In genomic region chr12:49400304-49400703, GRCh38 we compare ENCODE assay signal across 20 cellular contexts. TPM values are rescaled to one million over a fixed set of nuclear protein-coding genes. Genes with fewer than 3 reads are reported as not detected.
"Had no signal": no experiment of that assay in that cellular context is flagged by ENCODE, and none has a peak within 500 bp of the region (broad histone marks: within the 10 kb centered on the region; RNA-seq: fewer than 3 reads in every experiment).

No MANE protein-coding gene starts in this region.

- H3K4me3 Mint-ChIP-seq: central memory CD8-positive, alpha-beta T cell; endodermal cell; natural killer cell treated with Interleukin-12 subunit alpha and Interleukin-12 subunit beta and Interleukin-15 and Interleukin-18, amount 100 ng/mL, for 72 hours; stimulated activated memory B cell treated with anti-CD40 and anti-IgM and Interleukin-4, amounts not matched to agents 10 μg/mL and 1 μg/mL and 100 μg/mL, for 72 hours; T-cell had no signal

- H3K9me3 ChIP-seq: colonic mucosa, lower lobe of right lung, sigmoid colon, thoracic aorta had no signal

- H3K27me3 ChIP-seq: colonic mucosa, foreskin keratinocyte, sigmoid colon had no signal

- DNase-seq: activated CD4-positive, alpha-beta T cell treated with anti-CD3 and anti-CD28 coated beads, Interleukin-2, amount 50 U/mL, for 48 hours; activated naive CD4-positive, alpha-beta T cell; activated T-cell treated with anti-CD3 and anti-CD28 coated beads for 4 hours; anterior cingulate cortex; colonic mucosa; endodermal cell; foreskin keratinocyte; glutamatergic neuron; hypothalamus; lower lobe of right lung; sigmoid colon; stimulated activated CD4-positive, alpha-beta T cell treated with anti-CD3 and anti-CD28 coated beads, Interleukin-4, amount 100 ng/mL, for 24 hours; T-cell; WERI-Rb-1 had no signal

- H3K27ac Mint-ChIP-seq: endodermal cell; natural killer cell treated with Interleukin-12 subunit alpha and Interleukin-12 subunit beta and Interleukin-15 and Interleukin-18, amount 100 ng/mL, for 72 hours; stimulated activated memory B cell treated with anti-CD40 and anti-IgM and Interleukin-4, amounts not matched to agents 10 μg/mL and 1 μg/mL and 100 μg/mL, for 72 hours; T-cell had no signal

- H3K27me3 Mint-ChIP-seq: central memory CD8-positive, alpha-beta T cell; natural killer cell treated with Interleukin-12 subunit alpha and Interleukin-12 subunit beta and Interleukin-15 and Interleukin-18, amount 100 ng/mL, for 72 hours; stimulated activated memory B cell treated with anti-CD40 and anti-IgM and Interleukin-4, amounts not matched to agents 10 μg/mL and 1 μg/mL and 100 μg/mL, for 72 hours; T-cell had no signal

- H3K4me3 ChIP-seq: colonic mucosa, lower lobe of right lung, sigmoid colon, thoracic aorta had no signal

- H3K36me3 Mint-ChIP-seq: natural killer cell treated with Interleukin-12 subunit alpha and Interleukin-12 subunit beta and Interleukin-15 and Interleukin-18, amount 100 ng/mL, for 72 hours; T-cell had no signal

- ATAC-seq: foreskin keratinocyte; lower lobe of right lung; natural killer cell treated with Interleukin-12 subunit alpha and Interleukin-12 subunit beta and Interleukin-15 and Interleukin-18, amount 100 ng/mL, for 72 hours; stimulated activated memory B cell treated with anti-CD40 and anti-IgM and Interleukin-4, amounts not matched to agents 10 μg/mL and 1 μg/mL and 100 μg/mL, for 72 hours; T-cell had no signal

- H3K36me3 ChIP-seq: colonic mucosa, lower lobe of right lung, sigmoid colon, thoracic aorta, WERI-Rb-1 had no signal

- H3K9me3 Mint-ChIP-seq: central memory CD8-positive, alpha-beta T cell; natural killer cell treated with Interleukin-12 subunit alpha and Interleukin-12 subunit beta and Interleukin-15 and Interleukin-18, amount 100 ng/mL, for 72 hours; stimulated activated memory B cell treated with anti-CD40 and anti-IgM and Interleukin-4, amounts not matched to agents 10 μg/mL and 1 μg/mL and 100 μg/mL, for 72 hours; T-cell had no signal

- H3K27ac ChIP-seq: colonic mucosa, foreskin keratinocyte, lower lobe of right lung, parathyroid adenoma, sigmoid colon, thoracic aorta, WERI-Rb-1 had no signal

- H3K4me1 ChIP-seq: colonic mucosa, lower lobe of right lung, parathyroid adenoma, sigmoid colon had no signal

RNA-seq across cellular contexts. Expression of gene DNAJC22, which starts 53.6 kb away (rescaled TPM):
- total RNA-seq: natural killer cell treated with Interleukin-12 subunit alpha and Interleukin-12 subunit beta and Interleukin-15 and Interleukin-18, amount 100 ng/mL, for 72 hours had no signal
- polyA plus RNA-seq: foreskin keratinocyte, keratinocyte had no signal
